8 cellular contexts compared by ENCODE assay signal in genomic region chr2:219542931-219543595, GRCh38. TPM values are rescaled to one million over a fixed set of nuclear protein-coding genes. Genes with fewer than 3 reads are reported as not detected.
DNase-seq lines count a peak whose midpoint lies in the region; ATAC-seq and TF ChIP-seq lines count a peak whose summit lies in the region.

No MANE protein-coding gene starts in this region.

- H3K4me3 ChIP-seq in Peyer's patch (peak overlapping the region; percentile 54 to 80 (median 80)), mucosa of rectum (ENCODE audit: low read length in 2 of 2) (peak overlapping the region; percentile 71 to 79), aorta (ENCODE audit: low read length in 2 of 2) (peak overlapping the region; percentile 41 to 68)

- H3K27me3 ChIP-seq in Peyer's patch (no peaks in the 10 kb centered on the region), mucosa of rectum (ENCODE audit: control insufficient read depth in 2 of 2, insufficient read depth in 2 of 2, low read length in 2 of 2) (no peaks in the 10 kb centered on the region), aorta (ENCODE audit: control insufficient read depth in 1 of 2, insufficient read depth in 2 of 2, low read length in 1 of 2) (no peaks in the 10 kb centered on the region)

- H3K9me3 Mint-ChIP-seq in effector memory CD8-positive, alpha-beta T cell: no peaks in the 10 kb centered on the region

- peak overlapping the region; percentile 82 to 83 for H3K4me3 Mint-ChIP-seq in effector memory CD8-positive, alpha-beta T cell

- H3K4me1 ChIP-seq in Peyer's patch: peaks cover 0 to 23% (median 14%) of the 10 kb centered on the region in 4 donors
- H3K4me1 ChIP-seq in mucosa of rectum (ENCODE audit: control insufficient read depth in 2 of 2, insufficient read depth in 2 of 2, low read length in 2 of 2): peaks cover 19 to 23% of the 10 kb centered on the region in 2 donors
- no peaks in the 10 kb centered on the region for H3K4me1 ChIP-seq in aorta (ENCODE audit: control insufficient read depth in 1 of 2, insufficient read depth in 2 of 2, low read length in 2 of 2)

- TF ChIP-seq CTCF in C4-2B (conservative IDR thresholded peaks at IDR 0.05) (no peak), Peyer's patch (IDR thresholded peaks at IDR 0.05) (no peak)

- intact Hi-C loops in aorta (cut with DNase I): loop anchor here (1.0 to 5.0 kb wide), 5 partner anchors 44 to 148 kb away; partner anchors contain the start of genes GMPPA (in 1 of the 2) and STK11IP (in 1 of the 2)

- no peaks in the 10 kb centered on the region for H3K9me3 ChIP-seq in Peyer's patch
- no peaks in the 10 kb centered on the region for H3K9me3 ChIP-seq in mucosa of rectum (ENCODE audit: control insufficient read depth in 2 of 2, low read length in 2 of 2)
- H3K9me3 ChIP-seq in aorta (ENCODE audit: control insufficient read depth, low read length): no peaks in the 10 kb centered on the region

- WGBS in aorta, 2 donors: 0% methylated on average over 50 to 66 of the region's 66 CpGs

- H3K9ac ChIP-seq in mucosa of rectum (ENCODE audit: low read depth in 1 of 2, low read length in 2 of 2): peak overlapping the region; percentile 71 to 76

- peak in 1 of 3 donors; percentile 58 for DNase-seq in Peyer's patch
- peak in 1 of 3 experiments; percentile 46 for DNase-seq in effector memory CD8-positive, alpha-beta T cell
- no peak for DNase-seq in aorta
- DNase-seq in NCI-H1694 treated with DMSO at 0.1 percent for 48 hours (lab: John Stamatoyannopoulos, UW): no peak

- peaks cover 0 to 27% (median 0%) of the 10 kb centered on the region in 3 donors for H3K36me3 ChIP-seq in Peyer's patch
- H3K36me3 ChIP-seq in mucosa of rectum (ENCODE audit: control insufficient read depth in 2 of 2, insufficient read depth in 2 of 2, low read length in 2 of 2): peaks cover 9 to 16% of the 10 kb centered on the region in 2 donors
- peaks cover 0 to 2% of the 10 kb centered on the region in 2 donors for H3K36me3 ChIP-seq in aorta (ENCODE audit: control insufficient read depth in 1 of 2, insufficient read depth in 2 of 2, low read length in 1 of 2)

- TF ChIP-seq POLR2A in Peyer's patch (IDR thresholded peaks at IDR 0.05): no peak

- peak overlapping the region; percentile 71 to 80 for H3K27ac Mint-ChIP-seq in effector memory CD8-positive, alpha-beta T cell

- H3K36me3 Mint-ChIP-seq in effector memory CD8-positive, alpha-beta T cell (ENCODE audit: insufficient read depth): peaks cover 7% of the 10 kb centered on the region

- ATAC-seq in GM18858 (IDR thresholded peaks at IDR 0.05; ENCODE audit: unreplicated experiment) (peak; percentile 26), HG02973 (IDR thresholded peaks at IDR 0.05; ENCODE audit: unreplicated experiment) (peak; percentile 28), aorta (ENCODE audit: low FRiP score) (peak; percentile 24)
- peak; percentile 47 for ATAC-seq in effector memory CD8-positive, alpha-beta T cell (replicated peaks)

- H3K27ac ChIP-seq in C4-2B: peak overlapping the region; percentile 79
- peak overlapping the region; percentile 78 to 95 (median 89) for H3K27ac ChIP-seq in Peyer's patch
- peak overlapping the region; percentile 88 to 92 for H3K27ac ChIP-seq in mucosa of rectum (ENCODE audit: low read depth in 2 of 2, low read length in 2 of 2)
- peak overlapping the region; percentile 8 to 82 for H3K27ac ChIP-seq in aorta (ENCODE audit: low read depth in 1 of 2, low read length in 2 of 2)

- H3K27me3 Mint-ChIP-seq in effector memory CD8-positive, alpha-beta T cell: peaks cover 0 to 10% of the 10 kb centered on the region in 2 donors

- H3K4me1 Mint-ChIP-seq in effector memory CD8-positive, alpha-beta T cell (ENCODE audit: low read depth in 2 of 2): peaks cover 13 to 22% of the 10 kb centered on the region in 2 donors

RNA-seq across cellular contexts. Expression of gene CHPF, which starts 0.5 kb away (rescaled TPM):
- total RNA-seq in Peyer's patch (100 to 1,000 TPM in 1 of 4 donors, 10 to 100 TPM in 3; 19.0 to 122 (median 90.5) TPM), aorta (10 to 100 TPM; 75.7 to 81.2 TPM)
- 10 to 100 TPM; 20.0 to 70.6 TPM for polyA plus RNA-seq in aorta

RNA-seq across cellular contexts. Expression of gene TMEM198, which starts 0.8 kb away (rescaled TPM):
- 10 to 100 TPM in 3 of 4 donors, 1 to 10 TPM in 1; 6.6 to 25.5 (median 13.9) TPM for total RNA-seq in Peyer's patch
- 1 to 10 TPM; 1.7 to 2.3 TPM for total RNA-seq in aorta
- polyA plus RNA-seq in aorta: 1 to 10 TPM in 1 of 2 donors, not detected in 1; 7.4 TPM

RNA-seq across cellular contexts. Expression of gene OBSL1, which starts 28.3 kb away (rescaled TPM):
- total RNA-seq in Peyer's patch (10 to 100 TPM in 3 of 4 donors, 1 to 10 TPM in 1; 7.5 to 43.7 (median 21.2) TPM), aorta (10 to 100 TPM; 65.3 to 76.7 TPM)
- polyA plus RNA-seq in aorta: 100 to 1,000 TPM in 1 of 2 donors, 10 to 100 TPM in 1; 17.8 to 243 TPM

RNA-seq across cellular contexts. Expression of gene ASIC4, which starts 28.8 kb away (rescaled TPM):
- under 1 TPM in 1 of 4 donors, not detected in 3; 0.27 TPM for total RNA-seq in Peyer's patch
- under 1 TPM; 0.29 to 0.42 TPM for total RNA-seq in aorta
- under 1 TPM in 1 of 2 donors, not detected in 1; 0.26 TPM for polyA plus RNA-seq in aorta

RNA-seq across cellular contexts. Expression of gene INHA, which starts 29.0 kb away (rescaled TPM):
- not detected for total RNA-seq in Peyer's patch
- under 1 TPM; 0.51 to 0.55 TPM for total RNA-seq in aorta
- polyA plus RNA-seq in aorta: 1 to 10 TPM in 1 of 2 donors, not detected in 1; 3.6 TPM
